In the genomic region with DNA sequence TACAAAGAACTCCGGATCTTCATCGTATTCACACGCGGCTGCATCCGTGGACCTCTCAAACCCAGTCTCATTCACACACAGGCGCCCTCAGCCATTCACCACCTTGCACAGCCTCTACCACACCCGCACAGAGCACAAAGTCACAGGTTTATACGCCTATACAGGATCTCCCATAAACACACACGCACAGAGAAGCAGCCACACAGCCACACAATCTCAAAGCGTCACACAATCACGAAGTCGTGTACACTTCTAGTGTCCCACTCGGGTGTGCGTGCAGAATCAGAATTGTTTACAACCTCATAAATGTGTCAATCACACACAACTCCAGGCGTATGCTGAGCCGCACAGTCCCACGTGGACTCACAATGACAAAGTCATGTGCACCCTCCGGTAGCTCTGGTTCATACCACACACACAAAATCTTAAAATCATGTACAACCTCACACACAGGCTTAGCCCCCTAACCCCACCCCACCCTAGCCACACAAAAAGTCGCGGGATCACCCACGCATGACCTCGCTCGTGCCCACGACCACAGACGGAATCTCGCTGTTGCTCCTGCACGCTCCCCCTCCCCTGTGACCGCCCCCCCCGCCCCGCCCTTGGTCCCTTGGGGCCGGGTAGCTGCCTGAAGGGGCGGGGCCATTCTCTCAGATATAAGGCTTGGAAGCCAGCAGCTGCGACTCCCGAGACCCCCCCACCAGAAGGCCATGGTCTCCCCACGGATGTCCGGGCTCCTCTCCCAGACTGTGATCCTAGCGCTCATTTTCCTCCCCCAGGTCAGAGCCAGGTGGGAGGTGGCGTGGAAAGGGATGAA, we compare ENCODE assay signal across 8 cellular contexts. TPM values are rescaled to one million over a fixed set of nuclear protein-coding genes. Genes with fewer than 3 reads are reported as not detected.
DNase-seq lines count a peak whose midpoint lies in the region; ATAC-seq and TF ChIP-seq lines count a peak whose summit lies in the region.

A gene with protein sequence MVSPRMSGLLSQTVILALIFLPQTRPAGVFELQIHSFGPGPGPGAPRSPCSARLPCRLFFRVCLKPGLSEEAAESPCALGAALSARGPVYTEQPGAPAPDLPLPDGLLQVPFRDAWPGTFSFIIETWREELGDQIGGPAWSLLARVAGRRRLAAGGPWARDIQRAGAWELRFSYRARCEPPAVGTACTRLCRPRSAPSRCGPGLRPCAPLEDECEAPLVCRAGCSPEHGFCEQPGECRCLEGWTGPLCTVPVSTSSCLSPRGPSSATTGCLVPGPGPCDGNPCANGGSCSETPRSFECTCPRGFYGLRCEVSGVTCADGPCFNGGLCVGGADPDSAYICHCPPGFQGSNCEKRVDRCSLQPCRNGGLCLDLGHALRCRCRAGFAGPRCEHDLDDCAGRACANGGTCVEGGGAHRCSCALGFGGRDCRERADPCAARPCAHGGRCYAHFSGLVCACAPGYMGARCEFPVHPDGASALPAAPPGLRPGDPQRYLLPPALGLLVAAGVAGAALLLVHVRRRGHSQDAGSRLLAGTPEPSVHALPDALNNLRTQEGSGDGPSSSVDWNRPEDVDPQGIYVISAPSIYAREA (plus strand): TSS at position 686 of the 820 bp plus-strand sequence. CDS start 28 bp downstream, at position 714.

- peak; percentile 83 for DNase-seq in DMS153 treated with DMSO at 0.1 percent for 48 hours (lab: John Stamatoyannopoulos, UW; ENCODE audit: unreplicated experiment)
- DNase-seq in NCI-H1092 treated with DMSO at 0.1 percent for 48 hours (lab: John Stamatoyannopoulos, UW), result peak; percentile 84
- DNase-seq in T-helper 2 cell treated with Interferon-gamma antibody and Interleukin-4, amounts not matched to agents 5 μg/mL and 100 μg/mL, for 36 hours (ENCODE audit: low spot score), result no peak
- peak; percentile 83 for DNase-seq in glutamatergic neuron
- no peak for DNase-seq in dedifferentiated amniotic fluid mesenchymal stem cell (ENCODE audit: extremely low spot score)
- no peak for DNase-seq in RWPE1 (ENCODE audit: low spot score)

- CTCF ChIA-PET in RWPE1 (lab: Yijun Ruan, JAX), result interaction anchor here (0.6 to 2.2 kb wide), 7 partner anchors 16 to 559 kb away, joined by 3 to 11 read pairs (median 5); a partner anchor contains a TSS

- POLR2A ChIA-PET in RWPE1 (lab: Yijun Ruan, JAX; ENCODE audit: low non-redundant PET), result interaction anchor here (0.7 kb wide), 1 partner anchor 62 kb away, joined by 3 read pairs; a partner anchor contains a TSS

- H3K27ac Mint-ChIP-seq in T-helper 2 cell treated with Interferon-gamma antibody and Interleukin-4, amounts not matched to agents 5 μg/mL and 100 μg/mL, for 36 hours, result no peak within 1 kb of the TSS
- H3K27ac Mint-ChIP-seq in glutamatergic neuron (ENCODE audit: unreplicated experiment), result peak within 1 kb of the TSS; percentile 100

- peaks cover 2% of the 10 kb centered on the region for H3K36me3 Mint-ChIP-seq in T-helper 2 cell treated with Interferon-gamma antibody and Interleukin-4, amounts not matched to agents 5 μg/mL and 100 μg/mL, for 36 hours (ENCODE audit: low read depth)
- H3K36me3 Mint-ChIP-seq in glutamatergic neuron (ENCODE audit: unreplicated experiment), result peaks cover 7% of the 10 kb centered on the region

- no peak for ATAC-seq in HG03354 (IDR thresholded peaks at IDR 0.05; ENCODE audit: poor library complexity, severe bottlenecking, unreplicated experiment)
- ATAC-seq in GM18907 (IDR thresholded peaks at IDR 0.05; ENCODE audit: unreplicated experiment), result no peak

- no peaks in the 10 kb centered on the region for H3K9me3 Mint-ChIP-seq in T-helper 2 cell treated with Interferon-gamma antibody and Interleukin-4, amounts not matched to agents 5 μg/mL and 100 μg/mL, for 36 hours
- peaks cover 29% of the 10 kb centered on the region for H3K9me3 Mint-ChIP-seq in glutamatergic neuron (ENCODE audit: unreplicated experiment)

- no peak within 1 kb of the TSS for H3K27ac ChIP-seq in RWPE1

- H3K4me3 Mint-ChIP-seq in T-helper 2 cell treated with Interferon-gamma antibody and Interleukin-4, amounts not matched to agents 5 μg/mL and 100 μg/mL, for 36 hours, result peak within 1 kb of the TSS; percentile 37
- H3K4me3 Mint-ChIP-seq in glutamatergic neuron (ENCODE audit: unreplicated experiment), result peak within 1 kb of the TSS; percentile 97

- H3K27me3 Mint-ChIP-seq in T-helper 2 cell treated with Interferon-gamma antibody and Interleukin-4, amounts not matched to agents 5 μg/mL and 100 μg/mL, for 36 hours (ENCODE audit: low read depth), result peaks cover 57% of the 10 kb centered on the region
- peaks cover 28% of the 10 kb centered on the region for H3K27me3 Mint-ChIP-seq in glutamatergic neuron (ENCODE audit: unreplicated experiment)

- peaks cover 10% of the 10 kb centered on the region for H3K4me1 Mint-ChIP-seq in T-helper 2 cell treated with Interferon-gamma antibody and Interleukin-4, amounts not matched to agents 5 μg/mL and 100 μg/mL, for 36 hours (ENCODE audit: low read depth)
- peaks cover 21% of the 10 kb centered on the region for H3K4me1 Mint-ChIP-seq in glutamatergic neuron (ENCODE audit: low read depth, unreplicated experiment)

- TF ChIP-seq CTCF in glutamatergic neuron (IDR thresholded peaks at IDR 0.05; ENCODE audit: partially characterized antibody, unreplicated experiment) (no peak), RWPE1 (conservative IDR thresholded peaks at IDR 0.05; ENCODE audit: low read depth) (no peak)

RNA-seq across cellular contexts. Expression of the gene that starts here (rescaled TPM):
- total RNA-seq in glutamatergic neuron (ENCODE audit: unreplicated experiment), result 788 TPM

Comparison
In these comparisons a context has a peak if more than half of its experiments do, and no peak if none do; other contexts are left out.
1. DNase-seq: peak in DMS153 treated with DMSO at 0.1 percent for 48 hours (single experiment), NCI-H1092 treated with DMSO at 0.1 percent for 48 hours (single experiment) and glutamatergic neuron (single experiment); none in T-helper 2 cell treated with Interferon-gamma antibody and Interleukin-4, amounts not matched to agents 5 μg/mL and 100 μg/mL, for 36 hours (single experiment), dedifferentiated amniotic fluid mesenchymal stem cell (single experiment) and RWPE1 (single experiment).